1 cellular context compared by ENCODE assay signal in genomic region chr9:35161713-35162604, GRCh38.
TF ChIP-seq lines count a peak whose summit lies in the region.

Gene UNC13B, plus strand, starts transcription at chr9:35162009. Its CDS starts 275 bp downstream, at chr9:35162284.

TF ChIP-seq in HepG2, 621 proteins besides CTCF, POLR2A, EP300 and RAD21 (continued from another document and continues in another):
- no peak for TF ChIP-seq ZBTB39 (CRISPR knock-in tag; IDR thresholded peaks at IDR 0.05)
- TF ChIP-seq NFKB2 (CRISPR knock-in tag; IDR thresholded peaks at IDR 0.05; ENCODE audit: borderline replicate concordance), result peak; percentile 68; the same call in 1 of the 2 replicates
- TF ChIP-seq ZNF205 (CRISPR knock-in tag; IDR thresholded peaks at IDR 0.05), result peak; percentile 70; the same call in 1 of the 2 replicates
- TF ChIP-seq, protein P1, sequence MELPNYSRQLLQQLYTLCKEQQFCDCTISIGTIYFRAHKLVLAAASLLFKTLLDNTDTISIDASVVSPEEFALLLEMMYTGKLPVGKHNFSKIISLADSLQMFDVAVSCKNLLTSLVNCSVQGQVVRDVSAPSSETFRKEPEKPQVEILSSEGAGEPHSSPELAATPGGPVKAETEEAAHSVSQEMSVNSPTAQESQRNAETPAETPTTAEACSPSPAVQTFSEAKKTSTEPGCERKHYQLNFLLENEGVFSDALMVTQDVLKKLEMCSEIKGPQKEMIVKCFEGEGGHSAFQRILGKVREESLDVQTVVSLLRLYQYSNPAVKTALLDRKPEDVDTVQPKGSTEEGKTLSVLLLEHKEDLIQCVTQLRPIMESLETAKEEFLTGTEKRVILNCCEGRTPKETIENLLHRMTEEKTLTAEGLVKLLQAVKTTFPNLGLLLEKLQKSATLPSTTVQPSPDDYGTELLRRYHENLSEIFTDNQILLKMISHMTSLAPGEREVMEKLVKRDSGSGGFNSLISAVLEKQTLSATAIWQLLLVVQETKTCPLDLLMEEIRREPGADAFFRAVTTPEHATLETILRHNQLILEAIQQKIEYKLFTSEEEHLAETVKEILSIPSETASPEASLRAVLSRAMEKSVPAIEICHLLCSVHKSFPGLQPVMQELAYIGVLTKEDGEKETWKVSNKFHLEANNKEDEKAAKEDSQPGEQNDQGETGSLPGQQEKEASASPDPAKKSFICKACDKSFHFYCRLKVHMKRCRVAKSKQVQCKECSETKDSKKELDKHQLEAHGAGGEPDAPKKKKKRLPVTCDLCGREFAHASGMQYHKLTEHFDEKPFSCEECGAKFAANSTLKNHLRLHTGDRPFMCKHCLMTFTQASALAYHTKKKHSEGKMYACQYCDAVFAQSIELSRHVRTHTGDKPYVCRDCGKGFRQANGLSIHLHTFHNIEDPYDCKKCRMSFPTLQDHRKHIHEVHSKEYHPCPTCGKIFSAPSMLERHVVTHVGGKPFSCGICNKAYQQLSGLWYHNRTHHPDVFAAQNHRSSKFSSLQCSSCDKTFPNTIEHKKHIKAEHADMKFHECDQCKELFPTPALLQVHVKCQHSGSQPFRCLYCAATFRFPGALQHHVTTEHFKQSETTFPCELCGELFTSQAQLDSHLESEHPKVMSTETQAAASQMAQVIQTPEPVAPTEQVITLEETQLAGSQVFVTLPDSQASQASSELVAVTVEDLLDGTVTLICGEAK (IDR thresholded peaks at IDR 0.05), result no peak
- TF ChIP-seq, protein P1 (CRISPR knock-in tag; IDR thresholded peaks at IDR 0.05), result 0 out of 2 replicates have a peak, but pooled peaks have one; percentile 35
- TF ChIP-seq ZNF747 (CRISPR knock-in tag; IDR thresholded peaks at IDR 0.05; ENCODE audit: borderline replicate concordance), result peak; percentile 88
- TF ChIP-seq ZNF562 (CRISPR knock-in tag; IDR thresholded peaks at IDR 0.05; ENCODE audit: borderline replicate concordance), result no peak
- TF ChIP-seq SIN3A (IDR thresholded peaks at IDR 0.05; ENCODE audit: borderline replicate concordance, low read depth, low read length), result peak; percentile 92; the same call in 1 of the 2 replicates
- TF ChIP-seq ZBTB3 (CRISPR knock-in tag; IDR thresholded peaks at IDR 0.05; ENCODE audit: borderline replicate concordance, low read depth), result no peak
- TF ChIP-seq RARA (CRISPR knock-in tag; IDR thresholded peaks at IDR 0.05), result no peak
- TF ChIP-seq PBX3 (CRISPR knock-in tag; IDR thresholded peaks at IDR 0.05; ENCODE audit: borderline replicate concordance), result no peak
- TF ChIP-seq RXRA (CRISPR knock-in tag; IDR thresholded peaks at IDR 0.05), result peak; percentile 73; the same call in 1 of the 2 replicates
- peak; percentile 66; the same call in 1 of the 2 replicates for TF ChIP-seq ZNF782 (CRISPR knock-in tag; IDR thresholded peaks at IDR 0.05; ENCODE audit: borderline replicate concordance)
- peak; percentile 77; the same call in 1 of the 2 replicates for TF ChIP-seq MTA1 (CRISPR knock-in tag; IDR thresholded peaks at IDR 0.05; ENCODE audit: borderline replicate concordance)
- peak; percentile 90 for TF ChIP-seq KMT2B (CRISPR knock-in tag; IDR thresholded peaks at IDR 0.05)
- peak; percentile 92 for TF ChIP-seq RBFOX2 (IDR thresholded peaks at IDR 0.05; ENCODE audit: low read depth, low read length)
- TF ChIP-seq, protein P2, sequence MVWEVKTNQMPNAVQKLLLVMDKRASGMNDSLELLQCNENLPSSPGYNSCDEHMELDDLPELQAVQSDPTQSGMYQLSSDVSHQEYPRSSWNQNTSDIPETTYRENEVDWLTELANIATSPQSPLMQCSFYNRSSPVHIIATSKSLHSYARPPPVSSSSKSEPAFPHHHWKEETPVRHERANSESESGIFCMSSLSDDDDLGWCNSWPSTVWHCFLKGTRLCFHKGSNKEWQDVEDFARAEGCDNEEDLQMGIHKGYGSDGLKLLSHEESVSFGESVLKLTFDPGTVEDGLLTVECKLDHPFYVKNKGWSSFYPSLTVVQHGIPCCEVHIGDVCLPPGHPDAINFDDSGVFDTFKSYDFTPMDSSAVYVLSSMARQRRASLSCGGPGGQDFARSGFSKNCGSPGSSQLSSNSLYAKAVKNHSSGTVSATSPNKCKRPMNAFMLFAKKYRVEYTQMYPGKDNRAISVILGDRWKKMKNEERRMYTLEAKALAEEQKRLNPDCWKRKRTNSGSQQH (CRISPR knock-in tag; IDR thresholded peaks at IDR 0.05; ENCODE audit: low read depth), result peak; percentile 4; the same call in 1 of the 2 replicates
- peak; percentile 78; the same call in 1 of the 2 replicates for TF ChIP-seq IRF2 (CRISPR knock-in tag; IDR thresholded peaks at IDR 0.05)
- TF ChIP-seq ZNF83 (CRISPR knock-in tag; IDR thresholded peaks at IDR 0.05; ENCODE audit: borderline replicate concordance), result no peak
- peak; percentile 80 for TF ChIP-seq ZNF274 (CRISPR knock-in tag; IDR thresholded peaks at IDR 0.05)
- peak; percentile 63; the same call in 1 of the 2 replicates for TF ChIP-seq ZHX2 (IDR thresholded peaks at IDR 0.05; ENCODE audit: low read depth)
- TF ChIP-seq ZHX2 (CRISPR knock-in tag; IDR thresholded peaks at IDR 0.05; ENCODE audit: borderline replicate concordance), result 0 out of 2 replicates have a peak, but pooled peaks have one; percentile 33
- 0 out of 2 replicates have a peak, but pooled peaks have one; percentile 34 for TF ChIP-seq ZNF431 (CRISPR knock-in tag; IDR thresholded peaks at IDR 0.05; ENCODE audit: borderline replicate concordance, low read depth)
- TF ChIP-seq MYNN (CRISPR knock-in tag; IDR thresholded peaks at IDR 0.05; ENCODE audit: low read depth), result no peak; the same call in 1 of the 2 replicates
- peak; percentile 66 for TF ChIP-seq GATAD1 (CRISPR knock-in tag; IDR thresholded peaks at IDR 0.05)
- TF ChIP-seq ZNF430 (CRISPR knock-in tag; IDR thresholded peaks at IDR 0.05), result peak; percentile 80; the same call in 1 of the 2 replicates
- TF ChIP-seq MZF1 (CRISPR knock-in tag; IDR thresholded peaks at IDR 0.05; ENCODE audit: borderline replicate concordance), result no peak
- peak; percentile 90 for TF ChIP-seq KMT2A (CRISPR knock-in tag; IDR thresholded peaks at IDR 0.05)
- TF ChIP-seq MTF2 (CRISPR knock-in tag; IDR thresholded peaks at IDR 0.05; ENCODE audit: borderline replicate concordance), result no peak
- TF ChIP-seq TEAD3 (CRISPR knock-in tag; optimal IDR thresholded peaks at IDR 0.05; ENCODE audit: borderline replicate concordance), result peak; percentile 2
- TF ChIP-seq HNF1A (IDR thresholded peaks at IDR 0.05; ENCODE audit: low read depth), result no peak
- peak; percentile 63; the same call in 1 of the 2 replicates for TF ChIP-seq HNF1A (CRISPR knock-in tag; IDR thresholded peaks at IDR 0.05; ENCODE audit: borderline replicate concordance)
